In genomic region chr22:28952857-28953256, GRCh38 we compare ENCODE assay signal across 14 cellular contexts.
DNase-seq lines count a peak whose midpoint lies in the region; ATAC-seq and TF ChIP-seq lines count a peak whose summit lies in the region.
"Had no signal": no experiment of that assay in that cellular context is flagged by ENCODE, and none has a peak within 500 bp of the region (broad histone marks: within the 10 kb centered on the region; RNA-seq: fewer than 3 reads in every experiment).

No MANE protein-coding gene starts in this region.

- no peaks in the 10 kb centered on the region for H3K9me3 ChIP-seq in suprapubic skin
- no peaks in the 10 kb centered on the region for H3K9me3 ChIP-seq in mucosa of descending colon

- peaks cover 21% of the 10 kb centered on the region for H3K36me3 Mint-ChIP-seq in nephron progenitor cell (ENCODE audit: low read depth)
- H3K36me3 Mint-ChIP-seq: CD4-positive, CD25-positive, alpha-beta regulatory T cell had no signal

- H3K9me3 Mint-ChIP-seq in nephron progenitor cell: peaks cover 7% of the 10 kb centered on the region
- H3K9me3 Mint-ChIP-seq: dendritic cell treated with granulocyte-macrophage colony-stimulating factor and Interleukin-4, amounts not matched to agents 40 ng/mL and 50 ng/mL, for 4 days had no signal

- TF ChIP-seq CTCF in AG10803 (conservative IDR thresholded peaks at IDR 0.05; ENCODE audit: low read length): no peak
- no peak for TF ChIP-seq CTCF in nephron progenitor cell (IDR thresholded peaks at IDR 0.05)
- no peak for TF ChIP-seq CTCF in suprapubic skin (IDR thresholded peaks at IDR 0.05)
- no peak for TF ChIP-seq CTCF in mucosa of descending colon (IDR thresholded peaks at IDR 0.05)

- H3K4me3 ChIP-seq in AG10803 (ENCODE audit: low read length): no peak overlapping the region
- H3K4me3 ChIP-seq in suprapubic skin: no peak overlapping the region
- no peak overlapping the region for H3K4me3 ChIP-seq in mucosa of descending colon

- intact Hi-C loops in mucosa of descending colon (cut with DNase I, micrococcal nuclease): no loop called here

- peak; percentile 27 for DNase-seq in AG10803 (ENCODE audit: low read depth)
- peak; percentile 39 for DNase-seq in LHCN-M2 (ENCODE audit: low read depth)
- no peak for DNase-seq in nephron progenitor cell
- no peak for DNase-seq in suprapubic skin (ENCODE audit: low spot score in 2 of 2)
- no peak for DNase-seq in stimulated activated CD4-positive, alpha-beta T cell treated with anti-CD3 and anti-CD28 coated beads, Interleukin-15, amount 100 ng/mL, for 24 hours
- DNase-seq in mucosa of descending colon: no peak
- DNase-seq in central memory CD4-positive, alpha-beta T cell: no peak
- DNase-seq: CD4-positive, CD25-positive, alpha-beta regulatory T cell; GOT3; NCI-H446 treated with DMSO at 0.1 percent for 48 hours; SHP77 treated with DMSO at 0.1 percent for 48 hours had no signal

- no peak for ATAC-seq in mucosa of descending colon

- TF ChIP-seq POLR2A in suprapubic skin (IDR thresholded peaks at IDR 0.05): no peak

- no peaks in the 10 kb centered on the region for H3K27me3 Mint-ChIP-seq in nephron progenitor cell (ENCODE audit: low read depth, poor library complexity)

- H3K4me3 Mint-ChIP-seq in nephron progenitor cell: peak overlapping the region; percentile 13
- H3K4me3 Mint-ChIP-seq: CD4-positive, CD25-positive, alpha-beta regulatory T cell; dendritic cell treated with granulocyte-macrophage colony-stimulating factor and Interleukin-4, amounts not matched to agents 40 ng/mL and 50 ng/mL, for 4 days had no signal

- no peak for TF ChIP-seq EP300 in suprapubic skin (IDR thresholded peaks at IDR 0.05)

- 69% methylated on average over 2 of the region's 2 CpGs for WGBS in suprapubic skin

- H3K4me1 Mint-ChIP-seq in nephron progenitor cell: peaks cover 69% of the 10 kb centered on the region

- H3K27ac ChIP-seq in cingulate gyrus (ENCODE audit: low read depth, low read length) (peak overlapping the region; percentile 22), suprapubic skin (no peak overlapping the region)

- H3K27ac Mint-ChIP-seq in nephron progenitor cell: peak overlapping the region; percentile 97
- H3K27ac Mint-ChIP-seq: activated T-helper 2 cell treated with anti-CD3 and anti-CD28 coated beads, Interferon-gamma antibody, Interleukin-2, Interleukin-4, amounts not matched to agents 10 μg/mL and 5 μg/mL and 100 μg/mL, durations not matched to agents 14 hours and 24 hours and 36 hours; CD4-positive, CD25-positive, alpha-beta regulatory T cell; dendritic cell treated with granulocyte-macrophage colony-stimulating factor and Interleukin-4, amounts not matched to agents 40 ng/mL and 50 ng/mL, for 4 days had no signal

- H3K4me1 ChIP-seq in suprapubic skin (peaks cover 13% of the 10 kb centered on the region), mucosa of descending colon (ENCODE audit: low read depth) (no peaks in the 10 kb centered on the region)

- no peaks in the 10 kb centered on the region for H3K27me3 ChIP-seq in suprapubic skin

- H3K36me3 ChIP-seq in suprapubic skin (no peaks in the 10 kb centered on the region), mucosa of descending colon (ENCODE audit: low read depth) (no peaks in the 10 kb centered on the region)

Comparison
In these comparisons a context has a peak if more than half of its experiments do, and no peak if none do; other contexts are left out.
1. DNase-seq: peak in AG10803 (single experiment) and LHCN-M2 (single experiment); none in nephron progenitor cell (single experiment), suprapubic skin (0 of 2), stimulated activated CD4-positive, alpha-beta T cell treated with anti-CD3 and anti-CD28 coated beads, Interleukin-15, amount 100 ng/mL, for 24 hours (single experiment), mucosa of descending colon (0 of 3) and central memory CD4-positive, alpha-beta T cell (single experiment).